2 cellular contexts compared by ENCODE assay signal in the genomic region with DNA sequence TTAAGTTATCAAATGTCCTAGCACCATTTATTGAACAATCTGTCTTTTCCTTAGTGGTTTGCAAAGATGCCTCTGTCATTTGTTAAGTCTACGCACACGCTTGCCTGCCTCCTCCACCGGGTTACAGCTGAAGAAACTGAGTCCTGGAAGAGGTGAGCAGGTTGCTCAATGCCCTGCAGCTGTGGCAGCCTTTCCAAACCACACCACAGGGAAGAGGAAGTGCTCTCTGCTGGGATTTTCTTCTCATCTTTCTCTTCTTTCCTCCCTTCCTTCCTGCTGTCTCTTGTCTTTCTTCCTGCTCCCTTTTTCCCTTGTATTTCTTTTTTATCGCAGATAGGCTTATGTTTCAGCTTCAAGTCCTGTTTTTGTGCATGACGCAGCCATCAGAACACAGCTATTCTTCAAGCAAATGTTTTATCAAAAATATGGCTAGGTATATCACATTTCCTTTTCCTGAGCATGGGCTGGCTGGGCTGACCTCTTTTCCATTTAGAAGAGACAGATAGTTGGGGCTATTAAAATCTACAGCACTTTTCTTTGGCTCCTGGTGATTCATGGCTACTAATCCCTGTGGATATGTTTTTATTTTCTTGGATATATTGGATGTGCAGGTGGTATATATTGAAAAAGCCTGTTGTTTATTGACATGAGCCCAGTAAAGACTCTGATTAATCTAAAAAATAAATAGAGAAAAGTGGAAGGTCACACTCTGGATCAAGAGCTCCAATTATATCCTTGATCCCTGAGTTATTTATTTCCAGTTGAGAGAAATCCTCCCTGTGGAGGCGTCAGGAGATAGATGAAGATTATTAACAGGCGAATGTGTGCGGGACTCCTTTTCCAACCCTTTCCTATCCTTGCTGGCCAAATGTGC.
A peak's percentile ranks its signal among the peaks of the same experiment; 100 is the strongest.
TF ChIP-seq lines count a peak whose summit lies in the region.

No MANE protein-coding gene starts in this region.

TF ChIP-seq in HEK293, 187 proteins besides CTCF, POLR2A, EP300 and RAD21 (continued from another document and continues in another):
- TF ChIP-seq, protein P1, sequence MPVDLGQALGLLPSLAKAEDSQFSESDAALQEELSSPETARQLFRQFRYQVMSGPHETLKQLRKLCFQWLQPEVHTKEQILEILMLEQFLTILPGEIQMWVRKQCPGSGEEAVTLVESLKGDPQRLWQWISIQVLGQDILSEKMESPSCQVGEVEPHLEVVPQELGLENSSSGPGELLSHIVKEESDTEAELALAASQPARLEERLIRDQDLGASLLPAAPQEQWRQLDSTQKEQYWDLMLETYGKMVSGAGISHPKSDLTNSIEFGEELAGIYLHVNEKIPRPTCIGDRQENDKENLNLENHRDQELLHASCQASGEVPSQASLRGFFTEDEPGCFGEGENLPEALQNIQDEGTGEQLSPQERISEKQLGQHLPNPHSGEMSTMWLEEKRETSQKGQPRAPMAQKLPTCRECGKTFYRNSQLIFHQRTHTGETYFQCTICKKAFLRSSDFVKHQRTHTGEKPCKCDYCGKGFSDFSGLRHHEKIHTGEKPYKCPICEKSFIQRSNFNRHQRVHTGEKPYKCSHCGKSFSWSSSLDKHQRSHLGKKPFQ (tag by site-specific recombination; IDR thresholded peaks at IDR 0.05) = no peak
- TF ChIP-seq ZNF112 (tag by site-specific recombination; IDR thresholded peaks at IDR 0.05) = no peak
- no peak for TF ChIP-seq ZNF184 (tag by site-specific recombination; IDR thresholded peaks at IDR 0.05)
- no peak for TF ChIP-seq ZNF544 (tag by site-specific recombination; IDR thresholded peaks at IDR 0.05)
- TF ChIP-seq ZNF677 (tag by site-specific recombination; IDR thresholded peaks at IDR 0.05) = no peak
- peak; percentile 42 for TF ChIP-seq ZIC2 (tag by site-specific recombination; IDR thresholded peaks at IDR 0.05)
- TF ChIP-seq ZNF510 (tag by site-specific recombination; IDR thresholded peaks at IDR 0.05; ENCODE audit: insufficient replicate concordance) = no peak
- TF ChIP-seq, protein P2, sequence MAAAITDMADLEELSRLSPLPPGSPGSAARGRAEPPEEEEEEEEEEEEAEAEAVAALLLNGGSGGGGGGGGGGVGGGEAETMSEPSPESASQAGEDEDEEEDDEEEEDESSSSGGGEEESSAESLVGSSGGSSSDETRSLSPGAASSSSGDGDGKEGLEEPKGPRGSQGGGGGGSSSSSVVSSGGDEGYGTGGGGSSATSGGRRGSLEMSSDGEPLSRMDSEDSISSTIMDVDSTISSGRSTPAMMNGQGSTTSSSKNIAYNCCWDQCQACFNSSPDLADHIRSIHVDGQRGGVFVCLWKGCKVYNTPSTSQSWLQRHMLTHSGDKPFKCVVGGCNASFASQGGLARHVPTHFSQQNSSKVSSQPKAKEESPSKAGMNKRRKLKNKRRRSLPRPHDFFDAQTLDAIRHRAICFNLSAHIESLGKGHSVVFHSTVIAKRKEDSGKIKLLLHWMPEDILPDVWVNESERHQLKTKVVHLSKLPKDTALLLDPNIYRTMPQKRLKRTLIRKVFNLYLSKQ (tag by site-specific recombination; IDR thresholded peaks at IDR 0.05; ENCODE audit: borderline replicate concordance) = no peak
- TF ChIP-seq ZNF292 (tag by site-specific recombination; IDR thresholded peaks at IDR 0.05; ENCODE audit: borderline replicate concordance, low read depth) = no peak
- TF ChIP-seq ZNF266 (tag by site-specific recombination; IDR thresholded peaks at IDR 0.05; ENCODE audit: low read depth) = no peak
- TF ChIP-seq, protein P3, sequence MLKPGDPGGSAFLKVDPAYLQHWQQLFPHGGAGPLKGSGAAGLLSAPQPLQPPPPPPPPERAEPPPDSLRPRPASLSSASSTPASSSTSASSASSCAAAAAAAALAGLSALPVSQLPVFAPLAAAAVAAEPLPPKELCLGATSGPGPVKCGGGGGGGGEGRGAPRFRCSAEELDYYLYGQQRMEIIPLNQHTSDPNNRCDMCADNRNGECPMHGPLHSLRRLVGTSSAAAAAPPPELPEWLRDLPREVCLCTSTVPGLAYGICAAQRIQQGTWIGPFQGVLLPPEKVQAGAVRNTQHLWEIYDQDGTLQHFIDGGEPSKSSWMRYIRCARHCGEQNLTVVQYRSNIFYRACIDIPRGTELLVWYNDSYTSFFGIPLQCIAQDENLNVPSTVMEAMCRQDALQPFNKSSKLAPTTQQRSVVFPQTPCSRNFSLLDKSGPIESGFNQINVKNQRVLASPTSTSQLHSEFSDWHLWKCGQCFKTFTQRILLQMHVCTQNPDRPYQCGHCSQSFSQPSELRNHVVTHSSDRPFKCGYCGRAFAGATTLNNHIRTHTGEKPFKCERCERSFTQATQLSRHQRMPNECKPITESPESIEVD (tag by site-specific recombination; IDR thresholded peaks at IDR 0.05) = peak; percentile 57
- TF ChIP-seq, protein P4, sequence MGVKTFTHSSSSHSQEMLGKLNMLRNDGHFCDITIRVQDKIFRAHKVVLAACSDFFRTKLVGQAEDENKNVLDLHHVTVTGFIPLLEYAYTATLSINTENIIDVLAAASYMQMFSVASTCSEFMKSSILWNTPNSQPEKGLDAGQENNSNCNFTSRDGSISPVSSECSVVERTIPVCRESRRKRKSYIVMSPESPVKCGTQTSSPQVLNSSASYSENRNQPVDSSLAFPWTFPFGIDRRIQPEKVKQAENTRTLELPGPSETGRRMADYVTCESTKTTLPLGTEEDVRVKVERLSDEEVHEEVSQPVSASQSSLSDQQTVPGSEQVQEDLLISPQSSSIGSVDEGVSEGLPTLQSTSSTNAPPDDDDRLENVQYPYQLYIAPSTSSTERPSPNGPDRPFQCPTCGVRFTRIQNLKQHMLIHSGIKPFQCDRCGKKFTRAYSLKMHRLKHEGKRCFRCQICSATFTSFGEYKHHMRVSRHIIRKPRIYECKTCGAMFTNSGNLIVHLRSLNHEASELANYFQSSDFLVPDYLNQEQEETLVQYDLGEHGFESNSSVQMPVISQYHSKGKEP (tag by site-specific recombination; IDR thresholded peaks at IDR 0.05) = no peak
- TF ChIP-seq, protein P5, sequence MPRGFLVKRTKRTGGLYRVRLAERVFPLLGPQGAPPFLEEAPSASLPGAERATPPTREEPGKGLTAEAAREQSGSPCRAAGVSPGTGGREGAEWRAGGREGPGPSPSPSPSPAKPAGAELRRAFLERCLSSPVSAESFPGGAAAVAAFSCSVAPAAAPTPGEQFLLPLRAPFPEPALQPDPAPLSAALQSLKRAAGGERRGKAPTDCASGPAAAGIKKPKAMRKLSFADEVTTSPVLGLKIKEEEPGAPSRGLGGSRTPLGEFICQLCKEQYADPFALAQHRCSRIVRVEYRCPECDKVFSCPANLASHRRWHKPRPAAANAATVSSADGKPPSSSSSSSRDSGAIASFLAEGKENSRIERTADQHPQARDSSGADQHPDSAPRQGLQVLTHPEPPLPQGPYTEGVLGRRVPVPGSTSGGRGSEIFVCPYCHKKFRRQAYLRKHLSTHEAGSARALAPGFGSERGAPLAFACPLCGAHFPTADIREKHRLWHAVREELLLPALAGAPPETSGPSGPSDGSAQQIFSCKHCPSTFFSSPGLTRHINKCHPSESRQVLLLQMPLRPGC (tag by site-specific recombination; IDR thresholded peaks at IDR 0.05) = no peak
- no peak for TF ChIP-seq ZNF114 (tag by site-specific recombination; IDR thresholded peaks at IDR 0.05)
- no peak for TF ChIP-seq MZF1 (tag by site-specific recombination; IDR thresholded peaks at IDR 0.05; ENCODE audit: borderline replicate concordance)
- peak; percentile 39; the same call in 1 of the 2 replicates for TF ChIP-seq FEZF1 (tag by site-specific recombination; IDR thresholded peaks at IDR 0.05)

TF ChIP-seq in endothelial cell of umbilical vein, 7 proteins besides CTCF, POLR2A, EP300 and RAD21 (continued from another document):
- no peak for TF ChIP-seq FOS (IDR thresholded peaks at IDR 0.05; ENCODE audit: borderline replicate concordance, insufficient read depth, low read length)
- TF ChIP-seq EZH2 (IDR thresholded peaks at IDR 0.05; ENCODE audit: borderline replicate concordance, low read depth, low read length, severe bottlenecking) = no peak
TF ChIP-seq in endothelial cell of umbilical vein: peak in this region for 0.
